8 cellular contexts compared by ENCODE assay signal in genomic region chr4:106315968-106316772, GRCh38. TPM values are rescaled to one million over a fixed set of nuclear protein-coding genes. Genes with fewer than 3 reads are reported as not detected.
DNase-seq lines count a peak whose midpoint lies in the region; ATAC-seq, FAIRE-seq and TF ChIP-seq lines count a peak whose summit lies in the region.

TSS of gene AIMP1 (plus strand) at chr4:106316550. CDS start at chr4:106325010, 8,460 bp downstream.
TSS of gene TBCK (minus strand) at chr4:106316209. CDS start at chr4:106308960, 7,249 bp downstream.

- peak; percentile 84 for TF ChIP-seq POLR2A in GM19193 (IDR thresholded peaks at IDR 0.05; ENCODE audit: extremely low read depth, insufficient read depth, insufficient read length)

- intact Hi-C loops in kidney (cut with DNase I) = no loop called here

- no peak for TF ChIP-seq CTCF in choroid plexus epithelial cell (conservative IDR thresholded peaks at IDR 0.05; ENCODE audit: low read depth, low read length)
- no peak for TF ChIP-seq CTCF in kidney (IDR thresholded peaks at IDR 0.05; ENCODE audit: borderline replicate concordance, extremely low read depth, insufficient read depth)

- H3K27ac ChIP-seq in kidney (ENCODE audit: low read depth in 2 of 2, low read length in 2 of 2) = peak within 1 kb of the TSS; percentile 96 to 97

- DNase-seq in Ammon's horn (ENCODE audit: low spot score) = peak; percentile 95
- peak; percentile 81 for DNase-seq in NCI-H460 (ENCODE audit: extremely low read depth, low read depth)
- peak; percentile 82 for DNase-seq in activated CD4-positive, alpha-beta T cell treated with anti-CD3 and anti-CD28 coated beads for 1 hour
- DNase-seq in choroid plexus epithelial cell (ENCODE audit: low read depth) = peak; percentile 96
- peak; percentile 94 for DNase-seq in kidney
- DNase-seq in stimulated activated CD4-positive, alpha-beta T cell treated with anti-CD3 and anti-CD28 coated beads, Interleukin-15, amount 100 ng/mL, for 24 hours = peak; percentile 88

- peak within 1 kb of the TSS; percentile 92 for H3K4me3 ChIP-seq in choroid plexus epithelial cell (ENCODE audit: low read depth, low read length)
- peak within 1 kb of the TSS; percentile 91 to 96 for H3K4me3 ChIP-seq in kidney (ENCODE audit: low read length in 2 of 2)

- peak within 1 kb of the TSS; percentile 65 to 93 for H3K9ac ChIP-seq in kidney (ENCODE audit: low read length in 2 of 2)

- peaks cover 14 to 16% of the 10 kb centered on the region in 2 donors for H3K4me1 ChIP-seq in kidney (ENCODE audit: control insufficient read depth in 1 of 2, insufficient read depth in 1 of 2, low read depth in 1 of 2, low read length in 2 of 2)

- FAIRE-seq in kidney (lab: Jason Lieb, UNC) = no peak

- H3K9me3 ChIP-seq in kidney (ENCODE audit: control insufficient read depth in 1 of 2, low read length in 2 of 2) = no peaks in the 10 kb centered on the region

- peak; percentile 88 for ATAC-seq in HG03432 (IDR thresholded peaks at IDR 0.05; ENCODE audit: unreplicated experiment)

- no peaks in the 10 kb centered on the region for H3K36me3 ChIP-seq in kidney (ENCODE audit: control insufficient read depth in 1 of 2, insufficient read depth in 2 of 2, low read length in 2 of 2)

RNA-seq across cellular contexts. Expression of gene AIMP1, which starts in this region (rescaled TPM):
- 38.3 and 49.5 TPM in 2 replicates for total RNA-seq in NCI-H460 (2014; rRNA removed; shearing (Covaris generic))
- 28.8 and 39.5 TPM in 2 replicates for polyA plus RNA-seq in NCI-H460 (2014; cell fraction: nucleus; rRNA removed)
- 47.1 TPM for total RNA-seq in kidney
- 43.3 TPM for polyA plus RNA-seq in kidney (ENCODE audit: insufficient read depth, low read depth, low replicate concordance)

RNA-seq across cellular contexts. Expression of gene TBCK, which starts in this region (rescaled TPM):
- 17.4 and 19.0 TPM in 2 replicates for total RNA-seq in NCI-H460 (2014; rRNA removed; shearing (Covaris generic))
- polyA plus RNA-seq in NCI-H460 (2014; cell fraction: nucleus; rRNA removed) = 7.0 and 12.5 TPM in 2 replicates
- 50.0 TPM for total RNA-seq in kidney
- 15.8 TPM for polyA plus RNA-seq in kidney (ENCODE audit: insufficient read depth, low read depth, low replicate concordance)

Comparison
In these comparisons a context has a peak if more than half of its experiments do, and no peak if none do; other contexts are left out.
1. Peak in every context shown above with its lines: DNase-seq, ATAC-seq, H3K4me3 ChIP-seq and H3K27ac ChIP-seq.